In the genomic region with DNA sequence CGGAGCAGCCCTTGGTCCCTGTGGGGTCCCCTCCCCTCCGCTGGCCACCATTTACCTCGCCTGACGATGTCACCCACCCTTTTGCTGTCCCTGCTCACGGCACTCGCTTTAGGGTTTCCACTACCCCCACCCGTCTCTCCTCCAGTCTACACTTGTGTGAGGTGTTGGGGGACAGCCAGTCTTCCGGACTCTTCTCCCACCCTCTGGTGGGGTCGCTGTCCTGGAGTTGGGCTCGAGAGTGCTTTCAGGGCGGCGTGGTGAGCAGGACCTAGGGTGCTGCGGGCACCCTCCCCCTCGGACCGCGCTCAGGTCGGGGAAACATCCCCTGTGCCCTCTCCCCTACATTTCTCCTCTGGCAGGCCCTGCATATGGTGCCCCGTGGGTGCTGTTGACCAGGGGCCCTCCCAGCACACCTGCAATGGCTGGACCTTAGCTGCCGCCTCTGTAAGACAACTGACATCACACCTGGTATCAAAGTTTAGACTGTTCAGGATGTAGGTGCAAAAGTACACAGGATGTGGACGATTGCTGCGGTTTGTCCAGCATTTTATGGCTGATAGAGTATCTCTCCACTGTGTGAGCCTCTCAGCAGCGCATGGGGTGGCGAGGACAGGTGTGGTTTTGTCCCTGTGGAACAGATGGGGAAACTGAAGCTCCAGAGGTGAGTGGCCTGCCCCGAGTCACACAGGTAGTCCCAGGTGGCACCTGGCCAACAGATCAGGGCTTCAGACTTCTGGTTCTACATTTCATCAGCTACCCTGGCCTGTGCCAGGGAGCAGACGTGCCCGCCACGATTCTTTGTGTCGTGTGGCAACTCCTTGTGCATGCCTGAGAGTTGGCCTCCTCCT, we compare ENCODE assay signal across 1 cellular context.
TF ChIP-seq lines count a peak whose summit lies in the region.

No MANE protein-coding gene starts in this region.

TF ChIP-seq in K562, 482 proteins besides CTCF, POLR2A, EP300 and RAD21 (continues in another document):
- peak; percentile 35; the same call in 1 of the 2 replicates for TF ChIP-seq CBFA2T3 (IDR thresholded peaks at IDR 0.05)
- TF ChIP-seq CAMTA2 (CRISPR knock-in tag; conservative IDR thresholded peaks at IDR 0.05): no peak
- TF ChIP-seq, protein P1, sequence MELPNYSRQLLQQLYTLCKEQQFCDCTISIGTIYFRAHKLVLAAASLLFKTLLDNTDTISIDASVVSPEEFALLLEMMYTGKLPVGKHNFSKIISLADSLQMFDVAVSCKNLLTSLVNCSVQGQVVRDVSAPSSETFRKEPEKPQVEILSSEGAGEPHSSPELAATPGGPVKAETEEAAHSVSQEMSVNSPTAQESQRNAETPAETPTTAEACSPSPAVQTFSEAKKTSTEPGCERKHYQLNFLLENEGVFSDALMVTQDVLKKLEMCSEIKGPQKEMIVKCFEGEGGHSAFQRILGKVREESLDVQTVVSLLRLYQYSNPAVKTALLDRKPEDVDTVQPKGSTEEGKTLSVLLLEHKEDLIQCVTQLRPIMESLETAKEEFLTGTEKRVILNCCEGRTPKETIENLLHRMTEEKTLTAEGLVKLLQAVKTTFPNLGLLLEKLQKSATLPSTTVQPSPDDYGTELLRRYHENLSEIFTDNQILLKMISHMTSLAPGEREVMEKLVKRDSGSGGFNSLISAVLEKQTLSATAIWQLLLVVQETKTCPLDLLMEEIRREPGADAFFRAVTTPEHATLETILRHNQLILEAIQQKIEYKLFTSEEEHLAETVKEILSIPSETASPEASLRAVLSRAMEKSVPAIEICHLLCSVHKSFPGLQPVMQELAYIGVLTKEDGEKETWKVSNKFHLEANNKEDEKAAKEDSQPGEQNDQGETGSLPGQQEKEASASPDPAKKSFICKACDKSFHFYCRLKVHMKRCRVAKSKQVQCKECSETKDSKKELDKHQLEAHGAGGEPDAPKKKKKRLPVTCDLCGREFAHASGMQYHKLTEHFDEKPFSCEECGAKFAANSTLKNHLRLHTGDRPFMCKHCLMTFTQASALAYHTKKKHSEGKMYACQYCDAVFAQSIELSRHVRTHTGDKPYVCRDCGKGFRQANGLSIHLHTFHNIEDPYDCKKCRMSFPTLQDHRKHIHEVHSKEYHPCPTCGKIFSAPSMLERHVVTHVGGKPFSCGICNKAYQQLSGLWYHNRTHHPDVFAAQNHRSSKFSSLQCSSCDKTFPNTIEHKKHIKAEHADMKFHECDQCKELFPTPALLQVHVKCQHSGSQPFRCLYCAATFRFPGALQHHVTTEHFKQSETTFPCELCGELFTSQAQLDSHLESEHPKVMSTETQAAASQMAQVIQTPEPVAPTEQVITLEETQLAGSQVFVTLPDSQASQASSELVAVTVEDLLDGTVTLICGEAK (IDR thresholded peaks at IDR 0.05): 0 out of 2 replicates have a peak, but pooled peaks have one; percentile 4
- TF ChIP-seq, protein P1 (CRISPR knock-in tag; IDR thresholded peaks at IDR 0.05): no peak
- TF ChIP-seq NUFIP1 (IDR thresholded peaks at IDR 0.05; ENCODE audit: partially characterized antibody): no peak
- no peak for TF ChIP-seq CXXC5 (CRISPR knock-in tag; IDR thresholded peaks at IDR 0.05)
- no peak for TF ChIP-seq HCFC1 (IDR thresholded peaks at IDR 0.05; ENCODE audit: low read depth, low read length)
- no peak for TF ChIP-seq NR2C1 (IDR thresholded peaks at IDR 0.05)
- TF ChIP-seq NR2C1 (tag; IDR thresholded peaks at IDR 0.05): no peak
- TF ChIP-seq NR3C1 (CRISPR knock-in tag; IDR thresholded peaks at IDR 0.05): 0 out of 2 replicates have a peak, but pooled peaks have one; percentile 23
- TF ChIP-seq SNRNP70 (optimal IDR thresholded peaks at IDR 0.05; ENCODE audit: low read depth, low read length): peak; percentile 47
- 0 out of 2 replicates have a peak, but pooled peaks have one; percentile 28 for TF ChIP-seq SP1 (CRISPR knock-in tag; IDR thresholded peaks at IDR 0.05)
- TF ChIP-seq KDM5B (IDR thresholded peaks at IDR 0.05; ENCODE audit: insufficient replicate concordance, low read depth, low read length): peak; percentile 33
- 0 out of 2 replicates have a peak, but pooled peaks have one; percentile 8 for TF ChIP-seq MAX (CRISPR knock-in tag; IDR thresholded peaks at IDR 0.05)
- peak; percentile 38; the same call in 1 of the 2 replicates for TF ChIP-seq ZEB2 (IDR thresholded peaks at IDR 0.05)
- no peak for TF ChIP-seq ZFP36 (IDR thresholded peaks at IDR 0.05; ENCODE audit: low read depth, low read length, partially characterized antibody)
- TF ChIP-seq GATA2 (CRISPR knock-in tag; IDR thresholded peaks at IDR 0.05): no peak
- peak; percentile 28; the same call in 1 of the 2 replicates for TF ChIP-seq ETV5 (CRISPR knock-in tag; IDR thresholded peaks at IDR 0.05; ENCODE audit: low read depth)
- TF ChIP-seq ADNP (tag; IDR thresholded peaks at IDR 0.05): no peak
- TF ChIP-seq UBTF (IDR thresholded peaks at IDR 0.05; ENCODE audit: borderline replicate concordance in 1 of 2, low read depth in 2 of 2, low read length in 2 of 2): 0 out of 4 replicates have a peak, but pooled peaks of 1 of the 2 experiments have one; percentile 5
- TF ChIP-seq CBX2 (IDR thresholded peaks at IDR 0.05; ENCODE audit: insufficient read depth, low read length, poor library complexity, severe bottlenecking): no peak
- peak; percentile 89; the same call in 1 of the 2 replicates for TF ChIP-seq ZC3H4 (CRISPR knock-in tag; IDR thresholded peaks at IDR 0.05; ENCODE audit: borderline replicate concordance)
- peak; percentile 68 for TF ChIP-seq RBFOX2 (IDR thresholded peaks at IDR 0.05; ENCODE audit: low read depth, low read length)
- 0 out of 2 replicates have a peak, but pooled peaks have one; percentile 16 for TF ChIP-seq FOXP1 (CRISPR knock-in tag; IDR thresholded peaks at IDR 0.05)
- TF ChIP-seq MAZ (CRISPR knock-in tag; conservative IDR thresholded peaks at IDR 0.05 in 1 of 2, IDR thresholded peaks at IDR 0.05 in 1 of 2): peak in 1 of 2 experiments; percentile 49; a peak in 1 of 4 replicates
- no peak for TF ChIP-seq RNF219 (CRISPR knock-in tag; IDR thresholded peaks at IDR 0.05)
- TF ChIP-seq KDM4B (IDR thresholded peaks at IDR 0.05; ENCODE audit: borderline replicate concordance in 2 of 2, low read depth in 1 of 2): no peak
- TF ChIP-seq JUND (IDR thresholded peaks at IDR 0.05; ENCODE audit: borderline replicate concordance, low read depth, low read length): 0 out of 2 replicates have a peak, but pooled peaks have one; percentile 2
- no peak for TF ChIP-seq JUND (tag; IDR thresholded peaks at IDR 0.05; ENCODE audit: borderline replicate concordance, low read depth, low read length)
- no peak for TF ChIP-seq CBFB (CRISPR knock-in tag; IDR thresholded peaks at IDR 0.05)
- peak; percentile 47; the same call in 1 of the 2 replicates for TF ChIP-seq CTBP1 (IDR thresholded peaks at IDR 0.05; ENCODE audit: borderline replicate concordance)
- peak; percentile 64 for TF ChIP-seq NFIC (IDR thresholded peaks at IDR 0.05)
- TF ChIP-seq ZNF282 (CRISPR knock-in tag; IDR thresholded peaks at IDR 0.05): peak; percentile 28; the same call in 1 of the 2 replicates
- TF ChIP-seq JUN (IDR thresholded peaks at IDR 0.05; ENCODE audit: borderline replicate concordance, low read depth, low read length): no peak
- TF ChIP-seq JUN (CRISPR knock-in tag; IDR thresholded peaks at IDR 0.05; ENCODE audit: borderline replicate concordance): 0 out of 2 replicates have a peak, but pooled peaks have one; percentile 18
- TF ChIP-seq ZNF639 (CRISPR knock-in tag; conservative IDR thresholded peaks at IDR 0.05 in 1 of 2, IDR thresholded peaks at IDR 0.05 in 1 of 2): no peak
- TF ChIP-seq HIVEP1 (CRISPR knock-in tag; IDR thresholded peaks at IDR 0.05): no peak
